Comparison of ENCODE assay signal across 8 cellular contexts in the genomic region with DNA sequence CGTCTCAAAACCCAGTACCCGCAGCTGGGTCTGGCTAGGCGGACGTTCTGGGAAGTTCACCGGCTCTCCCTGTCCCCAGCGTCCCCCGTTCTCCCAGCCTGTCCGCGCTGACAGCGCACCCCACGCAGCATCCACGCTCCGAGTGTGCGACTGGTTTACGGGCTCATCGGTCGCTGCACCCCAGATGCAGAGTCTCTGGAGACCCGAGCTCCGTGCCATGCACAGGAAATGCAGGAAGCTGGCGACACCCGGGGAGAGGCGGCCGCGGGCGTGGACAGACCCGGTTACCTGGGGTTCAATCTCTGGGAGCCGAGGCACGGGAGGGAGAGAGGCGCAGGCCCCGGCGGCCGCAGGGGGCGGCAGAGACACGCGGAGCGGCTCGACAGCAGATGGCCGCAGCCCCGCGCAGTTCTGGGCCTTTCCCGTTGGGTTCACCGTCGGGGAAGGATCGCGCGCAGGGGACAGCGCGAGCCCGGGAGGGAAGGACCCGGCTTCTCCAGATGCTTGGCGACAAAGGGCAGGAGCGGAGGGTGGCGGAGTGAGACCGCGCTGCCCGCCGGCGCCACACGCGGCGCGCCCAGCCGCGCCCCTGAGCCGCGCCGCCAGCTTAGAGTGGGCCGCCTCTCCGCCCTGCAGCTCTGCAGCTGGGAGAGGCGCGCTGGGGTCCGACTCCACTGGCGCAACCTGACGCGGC. TPM values are rescaled to one million over a fixed set of nuclear protein-coding genes. Genes with fewer than 3 reads are reported as not detected.
A peak's percentile ranks its signal among the peaks of the same experiment; 100 is the strongest.
DNase-seq lines count a peak whose midpoint lies in the region; ATAC-seq and TF ChIP-seq lines count a peak whose summit lies in the region.

No MANE protein-coding gene starts in this region.

- H3K4me1 ChIP-seq in thyroid gland = peaks cover 10 to 16% of the 10 kb centered on the region in 2 donors

- WGBS in thyroid gland, 2 donors = 14 to 60% methylated on average over 1 to 13 of the region's 75 CpGs

- TF ChIP-seq CTCF in omental fat pad (IDR thresholded peaks at IDR 0.05) (peak in 1 of 3 donors; percentile 2), thyroid gland (IDR thresholded peaks at IDR 0.05) (peak; percentile 49 to 92 (median 76))

- TF ChIP-seq POLR2A in thyroid gland (IDR thresholded peaks at IDR 0.05) = no peak

- no peaks in the 10 kb centered on the region for H3K36me3 ChIP-seq in thyroid gland

- no peaks in the 10 kb centered on the region for H3K27me3 ChIP-seq in thyroid gland

- intact Hi-C loops in thyroid gland (cut with DNase I) = loop anchor here (5.0 to 10.0 kb wide), 4 partner anchors 42 to 445 kb away; a partner anchor contains a TSS

- peak overlapping the region; percentile 63 to 84 (median 67) for H3K4me3 ChIP-seq in thyroid gland (replicated peaks in 1 of 3)

- ATAC-seq in GM21515 (IDR thresholded peaks at IDR 0.05; ENCODE audit: unreplicated experiment) = peak; percentile 80
- peak; percentile 85 for ATAC-seq in omental fat pad (ENCODE audit: low FRiP score)

- no peaks in the 10 kb centered on the region for H3K9me3 ChIP-seq in thyroid gland

- peak; percentile 30 for DNase-seq in DMS 273 treated with DMSO at 0.1 percent for 48 hours (lab: John Stamatoyannopoulos, UW)
- peak; percentile 93 for DNase-seq in HuH-7.5 (ENCODE audit: low spot score)
- DNase-seq in SHP77 treated with DMSO at 0.1 percent for 48 hours (lab: John Stamatoyannopoulos, UW) = peak; percentile 13
- DNase-seq in activated naive CD4-positive, alpha-beta T cell (lab: John Stamatoyannopoulos, UW) = peak; percentile 24 to 61 (median 32)
- peak; percentile 88 for DNase-seq in germinal center (ENCODE audit: low spot score)
- no peak for DNase-seq in omental fat pad (ENCODE audit: low spot score)
- DNase-seq in thyroid gland = peak; percentile 72 to 77

- peak overlapping the region; percentile 11 to 84 (median 78) for H3K27ac ChIP-seq in thyroid gland

RNA-seq across cellular contexts. Expression of a gene that starts 0.6 kb away (rescaled TPM):
- total RNA-seq in omental fat pad (10 to 100 TPM in 2 of 4 donors, 1 to 10 TPM in 2; 7.0 to 17.0 (median 9.1) TPM), thyroid gland (10 to 100 TPM in 3 of 4 donors, 1 to 10 TPM in 1; 7.6 to 21.4 (median 14.2) TPM)

RNA-seq across cellular contexts. Expression of a gene that starts 16.8 kb away (rescaled TPM):
- under 1 TPM in 2 of 4 donors, not detected in 2; 0.13 to 0.28 TPM for total RNA-seq in omental fat pad
- 1 to 10 TPM; 3.7 to 9.3 (median 4.6) TPM for total RNA-seq in thyroid gland

RNA-seq across cellular contexts. Expression of a gene that starts 36.4 kb away (rescaled TPM):
- total RNA-seq in omental fat pad (1 to 10 TPM in 1 of 4 donors, under 1 TPM in 2, not detected in 1; 0.24 to 1.3 (median 0.31) TPM), thyroid gland (under 1 TPM in 2 of 4 donors, not detected in 2; 0.27 to 0.33 TPM)

RNA-seq across cellular contexts. Expression of a gene that starts 36.6 kb away (rescaled TPM):
- total RNA-seq in omental fat pad = 100 to 1,000 TPM in 3 of 4 donors, 10 to 100 TPM in 1; 89.7 to 173 (median 115) TPM
- total RNA-seq in thyroid gland = 100 to 1,000 TPM in 3 of 4 donors, 10 to 100 TPM in 1; 59.2 to 235 (median 118) TPM

RNA-seq across cellular contexts. Expression of a gene that starts 43.6 kb away (rescaled TPM):
- total RNA-seq in omental fat pad (1 to 10 TPM in 3 of 4 donors, under 1 TPM in 1; 0.84 to 2.3 (median 1.4) TPM), thyroid gland (1 to 10 TPM; 1.5 to 4.8 (median 2.9) TPM)
